34 cellular contexts compared by ENCODE assay signal in the genomic region with DNA sequence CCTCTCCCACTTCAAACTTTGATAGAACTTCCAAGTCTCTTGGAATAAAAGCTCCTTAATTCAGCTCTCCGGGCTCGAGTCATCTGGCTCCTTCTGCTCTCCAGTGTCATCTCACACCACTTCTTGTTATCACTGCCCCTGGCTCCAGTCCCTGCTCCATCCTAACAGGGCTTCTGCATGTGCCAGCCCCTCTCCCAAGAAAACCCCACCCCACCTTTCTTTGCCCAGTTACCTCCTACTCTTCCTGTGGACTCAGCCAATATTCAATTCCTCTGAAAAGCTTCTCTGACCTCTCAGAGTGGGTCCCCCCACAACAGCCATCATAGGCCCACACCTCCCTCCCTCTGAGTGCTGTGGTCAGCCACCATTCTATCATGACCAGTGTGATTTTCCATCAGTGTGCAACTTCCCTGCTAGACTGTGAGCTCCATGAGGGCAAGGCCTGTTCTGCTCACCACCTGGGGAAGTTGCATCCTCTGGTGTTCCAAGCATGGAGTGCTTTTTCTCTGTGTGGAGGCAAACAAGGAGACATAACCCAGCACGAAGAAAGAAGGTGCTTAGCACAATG.
A peak's percentile ranks its signal among the peaks of the same experiment; 100 is the strongest.
DNase-seq lines count a peak whose midpoint lies in the region; ATAC-seq and TF ChIP-seq lines count a peak whose summit lies in the region.
"Had no signal": no experiment of that assay in that cellular context is flagged by ENCODE, and none has a peak within 500 bp of the region (broad histone marks: within the 10 kb centered on the region; RNA-seq: fewer than 3 reads in every experiment).

No MANE protein-coding gene starts in this region.

- H3K36me3 ChIP-seq in Peyer's patch (no peaks in the 10 kb centered on the region), esophagus muscularis mucosa (peaks cover 0 to 3% (median 0%) of the 10 kb centered on the region in 4 donors), stomach smooth muscle (ENCODE audit: control insufficient read depth in 2 of 2, insufficient read depth in 2 of 2, low read length in 2 of 2) (no peaks in the 10 kb centered on the region), SJCRH30 (no peaks in the 10 kb centered on the region)
- H3K36me3 ChIP-seq: colonic mucosa, right lobe of liver, SJSA1, upper lobe of left lung had no signal

- TF ChIP-seq EP300 in esophagus muscularis mucosa (IDR thresholded peaks at IDR 0.05), result no peak

- peak in 2 of 3 donors; percentile 10 to 15 for DNase-seq in Peyer's patch
- no peak for DNase-seq in esophagus muscularis mucosa (ENCODE audit: extremely low spot score)
- no peak for DNase-seq in SJCRH30
- DNase-seq in KBM-7, result no peak
- DNase-seq: activated CD4-positive, alpha-beta T cell treated with anti-CD3 and anti-CD28 coated beads for 48 hours; activated T-cell treated with anti-CD3 and anti-CD28 coated beads for 4 hours; amniotic stem cell; Calu3; colonic mucosa; DMS79 treated with DMSO at 0.1 percent for 48 hours; effector memory CD4-positive, alpha-beta T cell; foreskin keratinocyte; GDM1; HCEC 1CT; kidney glomerular epithelial cell; MV-4-11; NCI-H146; NCI-H2107; NCI-H345; right lobe of liver; stimulated activated CD4-positive, alpha-beta T cell treated with anti-CD3 and anti-CD28 coated beads, Interleukin-4, amount 100 ng/mL, for 24 hours; T-helper 9 cell; upper lobe of left lung had no signal

- no peak overlapping the region for H3K4me3 Mint-ChIP-seq in nephron
- H3K4me3 Mint-ChIP-seq: activated naive CD4-positive, alpha-beta T cell treated with anti-CD3 and anti-CD28 coated beads, Interleukin-2, amount 50 U/mL, for 24 hours had no signal

- H3K27ac ChIP-seq in Peyer's patch (no peak overlapping the region), esophagus muscularis mucosa (replicated peaks in 1 of 4) (peak overlapping the region; percentile 85 to 97 (median 94)), stomach smooth muscle (ENCODE audit: low read length) (peak overlapping the region; percentile 85), SJCRH30 (no peak overlapping the region)
- H3K27ac ChIP-seq: C4-2B, colonic mucosa, foreskin keratinocyte, parathyroid adenoma, right lobe of liver, SJSA1, upper lobe of left lung had no signal

- no peaks in the 10 kb centered on the region for H3K27me3 ChIP-seq in Peyer's patch
- H3K27me3 ChIP-seq in esophagus muscularis mucosa, result no peaks in the 10 kb centered on the region
- no peaks in the 10 kb centered on the region for H3K27me3 ChIP-seq in stomach smooth muscle (ENCODE audit: control insufficient read depth in 1 of 2, insufficient read depth in 2 of 2, low read length in 2 of 2)
- H3K27me3 ChIP-seq in SJCRH30, result no peaks in the 10 kb centered on the region
- H3K27me3 ChIP-seq: colonic mucosa, right lobe of liver, SJSA1, upper lobe of left lung had no signal

- H3K9me3 ChIP-seq in Peyer's patch (no peaks in the 10 kb centered on the region), esophagus muscularis mucosa (no peaks in the 10 kb centered on the region), stomach smooth muscle (ENCODE audit: control insufficient read depth in 2 of 2, low read length in 2 of 2) (no peaks in the 10 kb centered on the region), SJCRH30 (replicated peaks) (no peaks in the 10 kb centered on the region)
- H3K9me3 ChIP-seq: colonic mucosa, right lobe of liver, SJSA1, upper lobe of left lung had no signal

- H3K9ac ChIP-seq in stomach smooth muscle (ENCODE audit: low read length in 2 of 2), result no peak overlapping the region
- H3K9ac ChIP-seq: parathyroid adenoma had no signal

- 38% methylated on average over 3 of the region's 3 CpGs for WGBS in esophagus muscularis mucosa

- in situ Hi-C loops in KBM-7 (cut with MboI; ENCODE audit: low pct_unique_long_range_greater_than_20kb, low sequenced_read_pairs), result no loop called here

- no peaks in the 10 kb centered on the region for H3K9me3 Mint-ChIP-seq in nephron
- H3K9me3 Mint-ChIP-seq: activated naive CD4-positive, alpha-beta T cell treated with anti-CD3 and anti-CD28 coated beads, Interleukin-2, amount 50 U/mL, for 24 hours; activated T-helper 2 cell treated with anti-CD3 and anti-CD28 coated beads, Interferon-gamma antibody, Interleukin-2, Interleukin-4, amounts not matched to agents 10 μg/mL and 5 μg/mL and 100 μg/mL, durations not matched to agents 14 hours and 24 hours and 36 hours had no signal

- intact Hi-C loops in esophagus muscularis mucosa (cut with DNase I), result loop anchor here (10.0 kb wide), 1 partner anchor 68 kb away; a partner anchor contains a TSS

- peak overlapping the region; percentile 52 to 84 (median 53) for H3K27ac Mint-ChIP-seq in nephron
- H3K27ac Mint-ChIP-seq: activated naive CD4-positive, alpha-beta T cell treated with anti-CD3 and anti-CD28 coated beads, Interleukin-2, amount 50 U/mL, for 24 hours; activated T-helper 2 cell treated with anti-CD3 and anti-CD28 coated beads, Interferon-gamma antibody, Interleukin-2, Interleukin-4, amounts not matched to agents 10 μg/mL and 5 μg/mL and 100 μg/mL, durations not matched to agents 14 hours and 24 hours and 36 hours had no signal

- H3K36me3 Mint-ChIP-seq in nephron (ENCODE audit: low read depth), result no peaks in the 10 kb centered on the region
- H3K36me3 Mint-ChIP-seq: activated naive CD4-positive, alpha-beta T cell treated with anti-CD3 and anti-CD28 coated beads, Interleukin-2, amount 50 U/mL, for 24 hours had no signal

- H3K4me1 Mint-ChIP-seq in nephron, result peaks cover 41% of the 10 kb centered on the region
- H3K4me1 Mint-ChIP-seq: activated naive CD4-positive, alpha-beta T cell treated with anti-CD3 and anti-CD28 coated beads, Interleukin-2, amount 50 U/mL, for 24 hours had no signal

- H3K27me3 Mint-ChIP-seq in nephron (ENCODE audit: low read depth), result peaks cover 7% of the 10 kb centered on the region

- ATAC-seq in GM19455 (IDR thresholded peaks at IDR 0.05; ENCODE audit: unreplicated experiment) (no peak), HG03378 (IDR thresholded peaks at IDR 0.05; ENCODE audit: unreplicated experiment) (no peak)
- ATAC-seq: esophagus mucosa, foreskin keratinocyte, HepG2, right lobe of liver had no signal

- no peak for TF ChIP-seq CTCF in Peyer's patch (IDR thresholded peaks at IDR 0.05)
- no peak for TF ChIP-seq CTCF in esophagus muscularis mucosa (IDR thresholded peaks at IDR 0.05)
- no peak for TF ChIP-seq CTCF in nephron (IDR thresholded peaks at IDR 0.05; ENCODE audit: unreplicated experiment in 3 of 3)

- TF ChIP-seq POLR2A in Peyer's patch (IDR thresholded peaks at IDR 0.05) (no peak), esophagus muscularis mucosa (IDR thresholded peaks at IDR 0.05; ENCODE audit: low read depth) (no peak)

- H3K4me3 ChIP-seq in Peyer's patch, result no peak overlapping the region
- H3K4me3 ChIP-seq in esophagus muscularis mucosa, result no peak overlapping the region
- H3K4me3 ChIP-seq in stomach smooth muscle (ENCODE audit: low read length in 2 of 2), result no peak overlapping the region
- H3K4me3 ChIP-seq in SJCRH30, result no peak overlapping the region
- H3K4me3 ChIP-seq: colonic mucosa, right lobe of liver, SJSA1, upper lobe of left lung had no signal

- peaks cover 0 to 11% (median 0%) of the 10 kb centered on the region in 4 donors for H3K4me1 ChIP-seq in Peyer's patch
- H3K4me1 ChIP-seq in esophagus muscularis mucosa, result peaks cover 87 to 100% (median 98%) of the 10 kb centered on the region in 4 donors
- peaks cover 93% of the 10 kb centered on the region for H3K4me1 ChIP-seq in stomach smooth muscle (ENCODE audit: control insufficient read depth, insufficient read depth, low read length)
- no peaks in the 10 kb centered on the region for H3K4me1 ChIP-seq in SJCRH30
- H3K4me1 ChIP-seq: colonic mucosa, foreskin keratinocyte, parathyroid adenoma had no signal

Comparison
In these comparisons a context has a peak if more than half of its experiments do, and no peak if none do; other contexts are left out.
1. DNase-seq: peak in Peyer's patch (2 of 3); none in esophagus muscularis mucosa (single experiment), SJCRH30 (0 of 2) and KBM-7 (single experiment).
2. H3K27ac ChIP-seq: peak in esophagus muscularis mucosa (4 of 4) and stomach smooth muscle (single experiment); none in Peyer's patch (0 of 4) and SJCRH30 (single experiment).